ENCODE assay signal across 1 cellular context in genomic region chr15:70490148-70490837, GRCh38.
TF ChIP-seq lines count a peak whose summit lies in the region.

No MANE protein-coding gene starts in this region.

TF ChIP-seq in K562, 482 proteins besides CTCF, POLR2A, EP300 and RAD21:
- TF ChIP-seq RAD51 (IDR thresholded peaks at IDR 0.05; ENCODE audit: borderline replicate concordance, low read depth): no peak
- TF ChIP-seq ID3 (CRISPR knock-in tag; IDR thresholded peaks at IDR 0.05): no peak
- TF ChIP-seq ID3 (tag; IDR thresholded peaks at IDR 0.05): no peak
- TF ChIP-seq CREM (IDR thresholded peaks at IDR 0.05; ENCODE audit: low read depth): no peak
- no peak for TF ChIP-seq RBBP5 (IDR thresholded peaks at IDR 0.05; ENCODE audit: borderline replicate concordance, insufficient read depth, low read length, poor library complexity, severe bottlenecking)
- no peak for TF ChIP-seq CBFB (CRISPR knock-in tag; IDR thresholded peaks at IDR 0.05)
- no peak for TF ChIP-seq DLX4 (CRISPR knock-in tag; IDR thresholded peaks at IDR 0.05)
- TF ChIP-seq BCOR (IDR thresholded peaks at IDR 0.05): peak; percentile 44; the same call in 1 of the 2 replicates
- no peak for TF ChIP-seq MXI1 (IDR thresholded peaks at IDR 0.05; ENCODE audit: low read depth, low read length)
- TF ChIP-seq ZBED1 (IDR thresholded peaks at IDR 0.05): no peak
- no peak for TF ChIP-seq MAFF (IDR thresholded peaks at IDR 0.05; ENCODE audit: low read length)
- TF ChIP-seq KDM1A (IDR thresholded peaks at IDR 0.05): no peak
- no peak for TF ChIP-seq ZNF639 (CRISPR knock-in tag; conservative IDR thresholded peaks at IDR 0.05 in 1 of 2, IDR thresholded peaks at IDR 0.05 in 1 of 2)
- peak; percentile 66; the same call in 1 of the 2 replicates for TF ChIP-seq ADNP (tag; IDR thresholded peaks at IDR 0.05)
- TF ChIP-seq TCF3 (CRISPR knock-in tag; IDR thresholded peaks at IDR 0.05): no peak
- TF ChIP-seq RCOR1 (IDR thresholded peaks at IDR 0.05; ENCODE audit: borderline replicate concordance in 1 of 2, low read depth in 2 of 2, low read length in 2 of 2): peak in 1 of 2 experiments; percentile 10; a peak in 1 of 4 replicates
- TF ChIP-seq ZBTB1 (CRISPR knock-in tag; IDR thresholded peaks at IDR 0.05; ENCODE audit: borderline replicate concordance, low read depth): no peak
- no peak for TF ChIP-seq MCM7 (IDR thresholded peaks at IDR 0.05)
- no peak for TF ChIP-seq ZNF785 (CRISPR knock-in tag; IDR thresholded peaks at IDR 0.05)
- no peak for TF ChIP-seq NR3C1 (CRISPR knock-in tag; IDR thresholded peaks at IDR 0.05)
- no peak for TF ChIP-seq USF2 (CRISPR knock-in tag; IDR thresholded peaks at IDR 0.05)
- no peak for TF ChIP-seq KHSRP (IDR thresholded peaks at IDR 0.05)
- TF ChIP-seq BRD9 (IDR thresholded peaks at IDR 0.05; ENCODE audit: low read depth, partially characterized antibody): no peak
- TF ChIP-seq SFPQ (IDR thresholded peaks at IDR 0.05; ENCODE audit: low read depth, low read length): no peak
- TF ChIP-seq SAFB2 (IDR thresholded peaks at IDR 0.05; ENCODE audit: borderline replicate concordance, low read depth, low read length, severe bottlenecking): no peak
- TF ChIP-seq CBX5 (IDR thresholded peaks at IDR 0.05; ENCODE audit: borderline replicate concordance, low read depth): no peak
- no peak for TF ChIP-seq UBTF (IDR thresholded peaks at IDR 0.05; ENCODE audit: borderline replicate concordance in 1 of 2, low read depth in 2 of 2, low read length in 2 of 2)
- no peak for TF ChIP-seq HCFC1 (IDR thresholded peaks at IDR 0.05; ENCODE audit: low read depth, low read length)
- TF ChIP-seq RBM25 (IDR thresholded peaks at IDR 0.05; ENCODE audit: low read depth, low read length, severe bottlenecking): peak; percentile 43
- TF ChIP-seq SNAPC5 (CRISPR knock-in tag; IDR thresholded peaks at IDR 0.05): no peak
- TF ChIP-seq MITF (IDR thresholded peaks at IDR 0.05): no peak
TF ChIP-seq in K562: peak in this region for 4.
